In the genomic region with DNA sequence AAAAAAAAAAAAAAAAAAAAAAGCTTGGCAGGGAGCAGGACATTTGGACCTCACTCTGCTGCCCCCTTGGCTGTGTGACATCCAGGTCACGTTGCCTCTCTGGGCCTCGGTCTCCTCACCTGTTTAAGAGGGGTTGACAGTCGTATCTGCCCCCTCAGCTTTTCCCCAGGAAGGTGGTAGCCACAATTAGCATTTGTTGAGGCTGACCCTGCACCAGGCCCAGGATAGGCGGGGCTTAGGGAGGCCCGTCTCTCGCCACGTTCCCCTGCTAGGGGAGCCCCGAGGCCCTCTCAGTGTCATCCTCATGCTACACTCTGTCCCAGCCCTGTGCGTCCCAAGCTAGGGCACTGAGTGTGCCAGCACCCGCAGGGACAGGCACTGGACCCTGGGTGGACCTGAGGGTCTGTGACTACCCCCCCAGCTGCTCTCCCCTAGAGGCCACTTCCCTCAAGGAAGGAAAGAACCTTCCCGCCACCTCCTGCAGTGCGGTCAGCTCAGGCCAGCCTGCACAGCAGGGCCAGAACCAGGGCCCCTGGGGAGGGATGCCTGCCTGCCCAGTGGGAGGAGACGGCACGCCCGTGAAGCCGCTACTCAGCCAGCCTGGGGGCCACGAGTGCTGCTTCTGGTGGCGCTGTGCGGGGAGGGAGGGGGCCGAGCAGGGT, we compare ENCODE assay signal across 11 cellular contexts. TPM values are rescaled to one million over a fixed set of nuclear protein-coding genes. Genes with fewer than 3 reads are reported as not detected.
DNase-seq lines count a peak whose midpoint lies in the region; ATAC-seq and TF ChIP-seq lines count a peak whose summit lies in the region.
"Had no signal": no experiment of that assay in that cellular context is flagged by ENCODE, and none has a peak within 500 bp of the region (broad histone marks: within the 10 kb centered on the region; RNA-seq: fewer than 3 reads in every experiment).

No MANE protein-coding gene starts in this region.

- no peak for TF ChIP-seq POLR2A in erythroblast (IDR thresholded peaks at IDR 0.05; ENCODE audit: low read length)

- peak overlapping the region; percentile 8 for H3K56ac ChIP-seq in mesendoderm (ENCODE audit: low read length)

- H2BK15ac ChIP-seq in mesendoderm (replicated peaks; ENCODE audit: low read depth) = no peak overlapping the region

- no peak overlapping the region for H3K4me2 ChIP-seq in mesendoderm (ENCODE audit: low read length)

- DNase-seq in HT-29 (ENCODE audit: low spot score) (peak; percentile 4), coronary artery (ENCODE audit: low spot score) (no peak), mesendoderm (peak; percentile 48), erythroblast (lab: John Stamatoyannopoulos, UW) (no peak), posterior cingulate gyrus (no peak), ACHN (no peak)
- DNase-seq: activated T-cell treated with anti-CD3 and anti-CD28 coated beads for 4 hours, IMR-90 had no signal

- H4K5ac ChIP-seq in mesendoderm (ENCODE audit: low read length) = no peak overlapping the region

- H2AK5ac ChIP-seq in mesendoderm (ENCODE audit: low read length) = no peak overlapping the region

- H3K27me3 ChIP-seq in mesendoderm (ENCODE audit: insufficient read depth, low read length, poor library complexity) = no peaks in the 10 kb centered on the region

- H2BK120ac ChIP-seq in mesendoderm (ENCODE audit: low read depth, low read length) = no peak overlapping the region

- H3K4ac ChIP-seq in mesendoderm (ENCODE audit: low read depth, low read length) = no peak overlapping the region

- H3K36me3 ChIP-seq in mesendoderm (ENCODE audit: control insufficient read depth, insufficient read depth, low read length) = no peaks in the 10 kb centered on the region

- H3K4me3 ChIP-seq in coronary artery = peak overlapping the region; percentile 12
- no peak overlapping the region for H3K4me3 ChIP-seq in mesendoderm (ENCODE audit: low read length)

- H3K27ac ChIP-seq in coronary artery (peak overlapping the region; percentile 55 to 85), mesendoderm (ENCODE audit: low read depth, low read length) (no peak overlapping the region), temporal lobe (ENCODE audit: low read depth, low read length) (peak overlapping the region; percentile 57)
- H3K27ac ChIP-seq: parathyroid adenoma had no signal

- no peak overlapping the region for H3K18ac ChIP-seq in mesendoderm (ENCODE audit: low read length)

- no peak for ATAC-seq in GM21528 (IDR thresholded peaks at IDR 0.05; ENCODE audit: low FRiP score, unreplicated experiment)

- intact Hi-C loops in posterior cingulate gyrus (cut with DNase I) = no loop called here

- H3K23ac ChIP-seq in mesendoderm (ENCODE audit: low read length) = no peak overlapping the region

- no peak overlapping the region for H2BK5ac ChIP-seq in mesendoderm (ENCODE audit: low read length)

- no peaks in the 10 kb centered on the region for H3K4me1 ChIP-seq in mesendoderm (ENCODE audit: control insufficient read depth, low read depth, low read length)
- H3K4me1 ChIP-seq: parathyroid adenoma had no signal

- no peaks in the 10 kb centered on the region for H3K79me2 ChIP-seq in mesendoderm (ENCODE audit: control insufficient read depth, insufficient read depth, low read length)
- H3K79me2 ChIP-seq: parathyroid adenoma had no signal

- no peak overlapping the region for H3K9ac ChIP-seq in mesendoderm (ENCODE audit: low read length)
- H3K9ac ChIP-seq: parathyroid adenoma had no signal

- in situ Hi-C loops in ACHN (cut with HindIII; ENCODE audit: low pct_ligation_motif_present, low pct_unique_long_range_greater_than_20kb, low sequenced_read_pairs) = no loop called here

- WGBS in mesendoderm (ENCODE audit: extremely low coverage, insufficient coverage, low lambda C conversion rate) = no CpG with 5 or more reads among the region's 20 CpGs

- no peak for TF ChIP-seq CTCF in coronary artery (IDR thresholded peaks at IDR 0.05)

- H4K8ac ChIP-seq in mesendoderm (ENCODE audit: low read depth, low read length) = no peak overlapping the region

- no peaks in the 10 kb centered on the region for H3K79me1 ChIP-seq in mesendoderm (ENCODE audit: low read length)

RNA-seq across cellular contexts. Expression of gene PPARA, which starts 38.5 kb away (rescaled TPM):
- total RNA-seq in HT-29 (2014; rRNA removed; shearing (Covaris generic)) = 14.6 and 18.1 TPM in 2 replicates
- 0.49 TPM for polyA plus RNA-seq in mesendoderm (2013, experiment 1 of 2)
- 0.69 TPM for polyA plus RNA-seq in mesendoderm (2013, experiment 2 of 2)
- total RNA-seq in temporal lobe = 4.9 TPM

Comparison
In these comparisons a context has a peak if more than half of its experiments do, and no peak if none do; other contexts are left out.
1. DNase-seq: peak in HT-29 (single experiment) and mesendoderm (single experiment); none in coronary artery (single experiment), erythroblast (0 of 2), posterior cingulate gyrus (0 of 10) and ACHN (single experiment).